Comparison of ENCODE assay signal across 16 cellular contexts in the genomic region with DNA sequence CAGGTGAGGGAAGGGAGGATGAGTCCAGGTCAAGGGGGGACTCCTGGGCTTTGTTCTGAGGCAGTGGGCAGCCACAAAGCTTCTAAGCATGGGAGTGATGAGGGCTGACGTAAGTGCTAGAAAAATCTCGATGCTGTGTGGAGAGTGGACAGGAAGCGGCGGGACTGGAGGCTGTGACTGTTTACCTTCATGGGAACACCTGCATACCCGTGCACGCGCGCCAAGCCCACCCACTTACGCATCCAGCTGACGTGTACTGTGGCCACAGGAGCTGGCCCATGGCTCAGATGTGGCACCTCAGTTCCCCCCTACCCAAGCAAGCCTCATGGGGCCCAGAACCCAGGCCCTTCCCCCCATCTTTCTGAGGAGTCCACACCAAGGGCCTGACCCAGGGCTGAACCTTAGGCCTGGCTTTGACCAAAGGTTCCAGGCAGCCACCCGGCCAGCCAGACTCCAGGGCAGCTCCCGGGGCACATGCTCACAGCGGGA. TPM values are rescaled to one million over a fixed set of nuclear protein-coding genes. Genes with fewer than 3 reads are reported as not detected.
A peak's percentile ranks its signal among the peaks of the same experiment; 100 is the strongest.
DNase-seq lines count a peak whose midpoint lies in the region; TF ChIP-seq lines count a peak whose summit lies in the region.
"Had no signal": no experiment of that assay in that cellular context is flagged by ENCODE, and none has a peak within 500 bp of the region (broad histone marks: within the 10 kb centered on the region; RNA-seq: fewer than 3 reads in every experiment).

No MANE protein-coding gene starts in this region.

- H3K4me1 Mint-ChIP-seq in nephron progenitor cell = peaks cover 66% of the 10 kb centered on the region

- no peaks in the 10 kb centered on the region for H3K27me3 Mint-ChIP-seq in nephron progenitor cell (ENCODE audit: low read depth, poor library complexity)
- H3K27me3 Mint-ChIP-seq: activated naive CD8-positive, alpha-beta T cell treated with anti-CD3 and anti-CD28 coated beads, Interleukin-2, amount 10 ng/mL, durations not matched to agents 7 days and 5 days had no signal

- no peaks in the 10 kb centered on the region for H3K36me3 Mint-ChIP-seq in nephron progenitor cell (ENCODE audit: low read depth)
- H3K36me3 Mint-ChIP-seq: activated naive CD8-positive, alpha-beta T cell treated with anti-CD3 and anti-CD28 coated beads, Interleukin-2, amount 10 ng/mL, durations not matched to agents 7 days and 5 days had no signal

- peak; percentile 26 for DNase-seq in Daoy (ENCODE audit: low read depth)
- DNase-seq in SHP77 treated with DMSO at 0.1 percent for 48 hours (lab: John Stamatoyannopoulos, UW) = peak; percentile 32
- DNase-seq in glomerular visceral epithelial cell (ENCODE audit: extremely low spot score) = peak; percentile 56
- DNase-seq in nephron progenitor cell = no peak
- no peak for DNase-seq in GM03348 (ENCODE audit: low spot score)
- DNase-seq in ACHN = no peak
- DNase-seq in COLO829 (ENCODE audit: low spot score) = no peak
- DNase-seq in cortex of kidney (lab: John Stamatoyannopoulos, UW) = no peak
- DNase-seq: activated CD4-positive, alpha-beta T cell treated with anti-CD3 and anti-CD28 coated beads for 48 hours; activated naive CD8-positive, alpha-beta T cell treated with anti-CD3 and anti-CD28 coated beads, Interleukin-2, amount 10 ng/mL, durations not matched to agents 7 days and 5 days; DMS 273 treated with DMSO at 0.1 percent for 48 hours; GM23248; NCI-H2081 treated with DMSO at 0.1 percent for 48 hours; NCI-H82; SIG-M5 had no signal

- H3K9me3 Mint-ChIP-seq in nephron progenitor cell = no peaks in the 10 kb centered on the region
- H3K9me3 Mint-ChIP-seq: activated naive CD8-positive, alpha-beta T cell treated with anti-CD3 and anti-CD28 coated beads, Interleukin-2, amount 10 ng/mL, durations not matched to agents 7 days and 5 days; T-helper 2 cell treated with Interferon-gamma antibody and Interleukin-4, amounts not matched to agents 5 μg/mL and 100 μg/mL, for 36 hours had no signal

- no peak overlapping the region for H3K4me3 Mint-ChIP-seq in nephron progenitor cell
- H3K4me3 Mint-ChIP-seq: activated naive CD8-positive, alpha-beta T cell treated with anti-CD3 and anti-CD28 coated beads, Interleukin-2, amount 10 ng/mL, durations not matched to agents 7 days and 5 days; T-helper 2 cell treated with Interferon-gamma antibody and Interleukin-4, amounts not matched to agents 5 μg/mL and 100 μg/mL, for 36 hours had no signal

- H3K27ac Mint-ChIP-seq in nephron progenitor cell = peak overlapping the region; percentile 66
- H3K27ac Mint-ChIP-seq: activated naive CD8-positive, alpha-beta T cell treated with anti-CD3 and anti-CD28 coated beads, Interleukin-2, amount 10 ng/mL, durations not matched to agents 7 days and 5 days; T-helper 2 cell treated with Interferon-gamma antibody and Interleukin-4, amounts not matched to agents 5 μg/mL and 100 μg/mL, for 36 hours had no signal

- in situ Hi-C loops in ACHN (cut with HindIII; ENCODE audit: low pct_ligation_motif_present, low pct_unique_long_range_greater_than_20kb, low sequenced_read_pairs) = no loop called here

- no peak for TF ChIP-seq CTCF in nephron progenitor cell (IDR thresholded peaks at IDR 0.05)

RNA-seq across cellular contexts. Expression of gene MYRF, which starts 14.0 kb away (rescaled TPM):
- total RNA-seq in Daoy (2014; rRNA removed; shearing (Covaris generic)) = 0.68 and 2.1 TPM in 2 replicates
- total RNA-seq: GM23248 had no signal

RNA-seq across cellular contexts. Expression of gene TMEM258, which starts 26.0 kb away (rescaled TPM):
- 61.1 and 70.8 TPM in 2 replicates for total RNA-seq in Daoy (2014; rRNA removed; shearing (Covaris generic))

RNA-seq across cellular contexts. Expression of gene FEN1, which starts 26.3 kb away (rescaled TPM):
- total RNA-seq in Daoy (2014; rRNA removed; shearing (Covaris generic)) = 145 and 148 TPM in 2 replicates

RNA-seq across cellular contexts. Expression of gene FADS1, which starts 50.4 kb away (rescaled TPM):
- total RNA-seq in Daoy (2014; rRNA removed; shearing (Covaris generic)) = 30.0 and 35.9 TPM in 2 replicates

Comparison
In these comparisons a context has a peak if more than half of its experiments do, and no peak if none do; other contexts are left out.
1. DNase-seq: peak in Daoy (single experiment), SHP77 treated with DMSO at 0.1 percent for 48 hours (single experiment) and glomerular visceral epithelial cell (single experiment); none in nephron progenitor cell (single experiment), GM03348 (single experiment), ACHN (single experiment), COLO829 (single experiment) and cortex of kidney (single experiment).